Comparison of ENCODE assay signal across 8 cellular contexts in the genomic region with DNA sequence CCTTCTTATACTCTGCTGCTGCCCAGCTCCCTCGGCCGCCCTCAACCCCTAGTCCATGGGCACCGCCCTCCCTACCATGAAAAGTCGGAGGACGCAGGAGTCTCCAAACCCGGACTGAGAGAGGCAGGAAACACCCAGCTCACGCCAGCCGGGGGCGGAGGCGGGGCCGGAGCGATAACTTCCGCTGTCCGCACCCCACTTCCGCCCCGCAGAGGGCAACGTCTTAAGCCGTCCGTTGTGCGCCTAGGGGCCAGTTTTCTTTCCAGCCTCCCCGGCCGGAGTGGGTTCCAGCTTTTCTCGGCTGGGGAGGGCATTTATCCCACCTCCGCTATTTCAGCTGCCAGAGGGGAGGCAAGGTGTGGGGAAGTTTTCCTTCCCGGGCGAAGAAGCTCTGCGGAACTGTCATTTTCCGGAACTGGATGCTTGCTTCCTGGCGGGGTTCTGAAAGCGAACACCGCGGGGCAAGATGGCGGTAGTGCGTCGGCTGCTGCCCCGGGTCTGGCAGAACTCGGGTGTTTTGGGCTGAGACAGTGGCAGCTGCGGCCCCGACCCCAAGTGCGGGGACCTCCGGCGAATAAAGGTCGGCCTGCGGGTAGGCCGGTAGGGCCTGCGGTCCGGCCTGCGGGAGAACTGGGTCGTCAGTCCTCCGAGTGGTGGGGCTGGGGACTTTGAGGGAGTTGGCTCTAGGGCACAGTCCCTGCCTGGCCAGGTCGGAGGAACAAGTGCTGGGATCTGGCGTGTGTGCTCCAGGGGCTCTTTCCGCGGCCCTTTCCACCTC. TPM values are rescaled to one million over a fixed set of nuclear protein-coding genes. Genes with fewer than 3 reads are reported as not detected.
DNase-seq lines count a peak whose midpoint lies in the region; ATAC-seq and TF ChIP-seq lines count a peak whose summit lies in the region.

A gene with protein sequence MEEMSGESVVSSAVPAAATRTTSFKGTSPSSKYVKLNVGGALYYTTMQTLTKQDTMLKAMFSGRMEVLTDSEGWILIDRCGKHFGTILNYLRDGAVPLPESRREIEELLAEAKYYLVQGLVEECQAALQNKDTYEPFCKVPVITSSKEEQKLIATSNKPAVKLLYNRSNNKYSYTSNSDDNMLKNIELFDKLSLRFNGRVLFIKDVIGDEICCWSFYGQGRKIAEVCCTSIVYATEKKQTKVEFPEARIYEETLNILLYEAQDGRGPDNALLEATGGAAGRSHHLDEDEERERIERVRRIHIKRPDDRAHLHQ (minus strand): TSS at position 116 of the 778 bp plus-strand sequence. CDS start 38 bp downstream, at position 78.
UBE3B (plus strand) TSS at position 450 of the 778 bp plus-strand sequence. CDS start 5,918 bp downstream, outside the sequence.

- no peaks in the 10 kb centered on the region for H3K9me3 Mint-ChIP-seq in activated T-helper 2 cell treated with anti-CD3 and anti-CD28 coated beads, Interferon-gamma antibody, Interleukin-2, Interleukin-4, amounts not matched to agents 10 μg/mL and 5 μg/mL and 100 μg/mL, durations not matched to agents 14 hours and 24 hours and 36 hours
- no peaks in the 10 kb centered on the region for H3K9me3 Mint-ChIP-seq in natural killer cell treated with Interleukin-12 subunit alpha and Interleukin-12 subunit beta and Interleukin-15 and Interleukin-18, amount 100 ng/mL, for 72 hours

- H3K27me3 Mint-ChIP-seq in activated T-helper 2 cell treated with anti-CD3 and anti-CD28 coated beads, Interferon-gamma antibody, Interleukin-2, Interleukin-4, amounts not matched to agents 10 μg/mL and 5 μg/mL and 100 μg/mL, durations not matched to agents 14 hours and 24 hours and 36 hours (ENCODE audit: low read depth) = no peaks in the 10 kb centered on the region
- H3K27me3 Mint-ChIP-seq in natural killer cell treated with Interleukin-12 subunit alpha and Interleukin-12 subunit beta and Interleukin-15 and Interleukin-18, amount 100 ng/mL, for 72 hours = no peaks in the 10 kb centered on the region

- peak; percentile 95 for DNase-seq in ELR (ENCODE audit: low read depth)
- peak; percentile 84 to 92 for DNase-seq in HAP-1 (ENCODE audit: low spot score in 2 of 2)
- DNase-seq in MG63 = peak; percentile 90
- DNase-seq in activated T-helper 2 cell treated with anti-CD3 and anti-CD28 coated beads, Interferon-gamma antibody, Interleukin-2, Interleukin-4, amounts not matched to agents 10 μg/mL and 5 μg/mL and 100 μg/mL, durations not matched to agents 14 hours and 24 hours and 36 hours (ENCODE audit: low spot score) = peak; percentile 85
- peak; percentile 91 for DNase-seq in fibroblast of peridontal ligament (ENCODE audit: extremely low read depth)
- peak; percentile 92 for DNase-seq in natural killer cell treated with Interleukin-12 subunit alpha and Interleukin-12 subunit beta and Interleukin-15 and Interleukin-18, amount 100 ng/mL, for 72 hours (ENCODE audit: low spot score)
- DNase-seq in stimulated activated naive CD4-positive, alpha-beta T cell treated with Interleukin-2 at 50 U/mL for 16 hours (lab: John Stamatoyannopoulos, UW) = peak; percentile 80

- peak within 1 kb of the TSS; percentile 99 for H3K4me3 Mint-ChIP-seq in activated T-helper 2 cell treated with anti-CD3 and anti-CD28 coated beads, Interferon-gamma antibody, Interleukin-2, Interleukin-4, amounts not matched to agents 10 μg/mL and 5 μg/mL and 100 μg/mL, durations not matched to agents 14 hours and 24 hours and 36 hours (ENCODE audit: low read depth)
- H3K4me3 Mint-ChIP-seq in natural killer cell treated with Interleukin-12 subunit alpha and Interleukin-12 subunit beta and Interleukin-15 and Interleukin-18, amount 100 ng/mL, for 72 hours = peak within 1 kb of the TSS; percentile 98

- H3K4me1 Mint-ChIP-seq in activated T-helper 2 cell treated with anti-CD3 and anti-CD28 coated beads, Interferon-gamma antibody, Interleukin-2, Interleukin-4, amounts not matched to agents 10 μg/mL and 5 μg/mL and 100 μg/mL, durations not matched to agents 14 hours and 24 hours and 36 hours (ENCODE audit: low read depth) = peaks cover 32% of the 10 kb centered on the region
- H3K4me1 Mint-ChIP-seq in natural killer cell treated with Interleukin-12 subunit alpha and Interleukin-12 subunit beta and Interleukin-15 and Interleukin-18, amount 100 ng/mL, for 72 hours (ENCODE audit: low read depth in 2 of 2) = peaks cover 37 to 41% of the 10 kb centered on the region in 2 donors

- H3K27ac Mint-ChIP-seq in activated T-helper 2 cell treated with anti-CD3 and anti-CD28 coated beads, Interferon-gamma antibody, Interleukin-2, Interleukin-4, amounts not matched to agents 10 μg/mL and 5 μg/mL and 100 μg/mL, durations not matched to agents 14 hours and 24 hours and 36 hours = peak within 1 kb of the TSS; percentile 98
- H3K27ac Mint-ChIP-seq in natural killer cell treated with Interleukin-12 subunit alpha and Interleukin-12 subunit beta and Interleukin-15 and Interleukin-18, amount 100 ng/mL, for 72 hours = peak within 1 kb of the TSS; percentile 99

- H3K4me3 ChIP-seq in HAP-1 = peak within 1 kb of the TSS; percentile 97
- H3K4me3 ChIP-seq in MG63 = peak within 1 kb of the TSS; percentile 92

- peaks cover 5% of the 10 kb centered on the region; the same call in 1 of the 2 replicates for H3K4me1 ChIP-seq in HAP-1

- peak; percentile 98 to 99 for ATAC-seq in natural killer cell treated with Interleukin-12 subunit alpha and Interleukin-12 subunit beta and Interleukin-15 and Interleukin-18, amount 100 ng/mL, for 72 hours

- H3K36me3 ChIP-seq in HAP-1 (replicated peaks) = peaks cover 7% of the 10 kb centered on the region
- H3K36me3 ChIP-seq in MG63 = peaks cover 22% of the 10 kb centered on the region

- no peaks in the 10 kb centered on the region for H3K9me3 ChIP-seq in HAP-1
- H3K9me3 ChIP-seq in MG63 = no peaks in the 10 kb centered on the region

- intact Hi-C loops in activated T-helper 2 cell treated with anti-CD3 and anti-CD28 coated beads, Interferon-gamma antibody, Interleukin-2, Interleukin-4, amounts not matched to agents 10 μg/mL and 5 μg/mL and 100 μg/mL, durations not matched to agents 14 hours and 24 hours and 36 hours (cut with micrococcal nuclease) = loop anchor here (1.0 to 5.0 kb wide), 3 partner anchors 34 to 95 kb away; partner anchors contain the start of genes MMAB and MVK

- peak; percentile 69 for TF ChIP-seq POLR2A in Raji (IDR thresholded peaks at IDR 0.05; ENCODE audit: insufficient read depth, low read depth, low read length)

- H3K27me3 ChIP-seq in HAP-1 (ENCODE audit: low read depth) (no peaks in the 10 kb centered on the region), MG63 (no peaks in the 10 kb centered on the region)

- in situ Hi-C loops in HAP-1 (cut with MboI; ENCODE audit: low sequenced_read_pairs) = no loop called here

- peaks cover 13% of the 10 kb centered on the region for H3K36me3 Mint-ChIP-seq in activated T-helper 2 cell treated with anti-CD3 and anti-CD28 coated beads, Interferon-gamma antibody, Interleukin-2, Interleukin-4, amounts not matched to agents 10 μg/mL and 5 μg/mL and 100 μg/mL, durations not matched to agents 14 hours and 24 hours and 36 hours (ENCODE audit: low read depth)
- no peaks in the 10 kb centered on the region for H3K36me3 Mint-ChIP-seq in natural killer cell treated with Interleukin-12 subunit alpha and Interleukin-12 subunit beta and Interleukin-15 and Interleukin-18, amount 100 ng/mL, for 72 hours

RNA-seq across cellular contexts. Expression of the first gene that starts in this region (rescaled TPM):
- 92.0 and 101 TPM in 2 replicates for total RNA-seq in MG63 (2014; rRNA removed; shearing (Covaris generic); ENCODE audit: low replicate concordance)
- total RNA-seq in activated T-helper 2 cell treated with anti-CD3 and anti-CD28 coated beads, Interferon-gamma antibody, Interleukin-2, Interleukin-4, amounts not matched to agents 10 μg/mL and 5 μg/mL and 100 μg/mL, durations not matched to agents 14 hours and 24 hours and 36 hours = 51.5 and 54.4 TPM in 2 replicates
- total RNA-seq in natural killer cell treated with Interleukin-12 subunit alpha and Interleukin-12 subunit beta and Interleukin-15 and Interleukin-18, amount 100 ng/mL, for 72 hours = 10 to 100 TPM; 49.9 to 92.0 TPM

RNA-seq across cellular contexts. Expression of gene UBE3B, which starts in this region (rescaled TPM):
- total RNA-seq in MG63 (2014; rRNA removed; shearing (Covaris generic); ENCODE audit: low replicate concordance) = 12.9 and 18.8 TPM in 2 replicates
- 30.6 and 31.2 TPM in 2 replicates for total RNA-seq in activated T-helper 2 cell treated with anti-CD3 and anti-CD28 coated beads, Interferon-gamma antibody, Interleukin-2, Interleukin-4, amounts not matched to agents 10 μg/mL and 5 μg/mL and 100 μg/mL, durations not matched to agents 14 hours and 24 hours and 36 hours
- 10 to 100 TPM; 38.9 to 39.2 TPM for total RNA-seq in natural killer cell treated with Interleukin-12 subunit alpha and Interleukin-12 subunit beta and Interleukin-15 and Interleukin-18, amount 100 ng/mL, for 72 hours

Comparison
In these comparisons a context has a peak if more than half of its experiments do, and no peak if none do; other contexts are left out.
1. Peak in every context shown above with its lines: DNase-seq, ATAC-seq and H3K4me3 ChIP-seq.